Comparison of ENCODE assay signal across 9 cellular contexts in genomic region chr16:35431829-35432663, GRCh38.
DNase-seq lines count a peak whose midpoint lies in the region; ATAC-seq and TF ChIP-seq lines count a peak whose summit lies in the region.
"Had no signal": no experiment of that assay in that cellular context is flagged by ENCODE, and none has a peak within 500 bp of the region (broad histone marks: within the 10 kb centered on the region; RNA-seq: fewer than 3 reads in every experiment).

No MANE protein-coding gene starts in this region.

- no peak for ATAC-seq in HG02678 (IDR thresholded peaks at IDR 0.05; ENCODE audit: unreplicated experiment)
- no peak for ATAC-seq in GM19035 (IDR thresholded peaks at IDR 0.05; ENCODE audit: unreplicated experiment)

- peak; percentile 27 for DNase-seq in COLO668 (lab: John Stamatoyannopoulos, UW; ENCODE audit: unreplicated experiment)
- DNase-seq in GM13976 (ENCODE audit: low spot score) = no peak
- DNase-seq in SK-MEL-5 (ENCODE audit: low read depth, low spot score) = peak; percentile 50
- DNase-seq in iPS-NIHi7 (ENCODE audit: extremely low spot score) = peak; percentile 28
- DNase-seq in NCI-H187 treated with DMSO at 0.1 percent for 48 hours (lab: John Stamatoyannopoulos, UW) = no peak
- DNase-seq in putamen (ENCODE audit: low spot score) = no peak
- DNase-seq: Peyer's patch had no signal

- TF ChIP-seq CTCF in GM13976 (IDR thresholded peaks at IDR 0.05; ENCODE audit: borderline replicate concordance, control extremely low read depth, extremely low read depth, insufficient read depth, missing control alignments) = peak; percentile 37

- in situ Hi-C loops in GM13976 (cut with MboI; ENCODE audit: low sequenced_read_pairs, unreplicated experiment) (no loop called here), SK-MEL-5 (cut with HindIII; ENCODE audit: low pct_unique_long_range_greater_than_20kb, low sequenced_read_pairs) (no loop called here)

Comparison
In these comparisons a context has a peak if more than half of its experiments do, and no peak if none do; other contexts are left out.
1. DNase-seq: peak in COLO668 (single experiment), SK-MEL-5 (single experiment) and iPS-NIHi7 (single experiment); none in GM13976 (single experiment), NCI-H187 treated with DMSO at 0.1 percent for 48 hours (single experiment) and putamen (single experiment).